Comparison of ENCODE assay signal across 16 cellular contexts in genomic region chr18:76819411-76820136, GRCh38. TPM values are rescaled to one million over a fixed set of nuclear protein-coding genes. Genes with fewer than 3 reads are reported as not detected.
A peak's percentile ranks its signal among the peaks of the same experiment; 100 is the strongest.
DNase-seq lines count a peak whose midpoint lies in the region; ATAC-seq and TF ChIP-seq lines count a peak whose summit lies in the region.
"Had no signal": no experiment of that assay in that cellular context is flagged by ENCODE, and none has a peak within 500 bp of the region (broad histone marks: within the 10 kb centered on the region; RNA-seq: fewer than 3 reads in every experiment).

No MANE protein-coding gene starts in this region.

- H3K36me3 Mint-ChIP-seq in endothelial cell (ENCODE audit: low read depth, unreplicated experiment): peaks cover 7% of the 10 kb centered on the region
- H3K36me3 Mint-ChIP-seq in type B pancreatic cell: peaks cover 14% of the 10 kb centered on the region

- H3K27ac ChIP-seq in right atrium auricular region: no peak overlapping the region
- H3K27ac ChIP-seq in PC-3 (ENCODE audit: low read length): no peak overlapping the region
- H3K27ac ChIP-seq: C4-2B, HL-60, left lung, pancreas, SJCRH30 had no signal

- BruUV-seq in PC-3 (replicated peaks; lab: Mats Ljungman, UMichigan): no TSS peak

- H3K4me3 ChIP-seq in right atrium auricular region: no peak overlapping the region
- peak overlapping the region; percentile 99 for H3K4me3 ChIP-seq in PC-3 (ENCODE audit: low read length)
- H3K4me3 ChIP-seq: pancreas, SJCRH30 had no signal

- H3K9me3 ChIP-seq in right atrium auricular region (no peaks in the 10 kb centered on the region), PC-3 (ENCODE audit: low read length) (no peaks in the 10 kb centered on the region)
- H3K9me3 ChIP-seq: left lung, pancreas, SJCRH30 had no signal

- H3K9me2 ChIP-seq in PC-3 (replicated peaks; ENCODE audit: low read length): no peaks in the 10 kb centered on the region

- peak overlapping the region; percentile 92 for H3K4me2 ChIP-seq in PC-3 (ENCODE audit: low read length)

- H2AFZ ChIP-seq in PC-3 (ENCODE audit: low read length): peak overlapping the region; percentile 52; the same call in 1 of the 2 replicates

- intact Hi-C loops in cardiac septum (cut with DNase I) (loop anchor here (10.0 kb wide), 2 partner anchors 335 to 1605 kb away; partner anchors contain the start of gene TSHZ1), PC-3 (cut with micrococcal nuclease) (loop anchor here (2.0 kb wide), 1 partner anchor 17 kb away; no protein-coding TSS in a partner anchor)

- peaks cover 0 to 34% of the 10 kb centered on the region in 2 donors for H3K4me1 ChIP-seq in right atrium auricular region
- H3K4me1 ChIP-seq in PC-3 (ENCODE audit: insufficient read depth, low read length): peaks cover 20% of the 10 kb centered on the region
- H3K4me1 ChIP-seq: SJCRH30 had no signal

- no peaks in the 10 kb centered on the region for H3K36me3 ChIP-seq in right atrium auricular region
- no peaks in the 10 kb centered on the region for H3K36me3 ChIP-seq in PC-3 (ENCODE audit: low read depth, low read length)
- H3K36me3 ChIP-seq: pancreas, SJCRH30 had no signal

- TF ChIP-seq CTCF in right atrium auricular region (IDR thresholded peaks at IDR 0.05) (no peak), PC-3 (conservative IDR thresholded peaks at IDR 0.05; ENCODE audit: low read depth, low read length) (no peak), endothelial cell (IDR thresholded peaks at IDR 0.05; ENCODE audit: unreplicated experiment) (no peak), type B pancreatic cell (conservative IDR thresholded peaks at IDR 0.05) (no peak)

- peaks cover 15% of the 10 kb centered on the region for H3K27me3 Mint-ChIP-seq in endothelial cell (ENCODE audit: unreplicated experiment)
- H3K27me3 Mint-ChIP-seq in type B pancreatic cell: no peaks in the 10 kb centered on the region

- POLR2A ChIA-PET in PC-3 (lab: Charles Lee; ENCODE audit: unreplicated experiment): interaction anchor here (0.7 kb wide), 1 partner anchor 279 kb away, joined by 4 read pairs; no protein-coding TSS in a partner anchor

- peak overlapping the region; percentile 99; the same call in 1 of the 2 replicates for H3K9ac ChIP-seq in PC-3 (ENCODE audit: low read length)

- CTCF ChIA-PET in PC-3 (lab: Charles Lee): no interaction called here

- H3K4me3 Mint-ChIP-seq in endothelial cell (ENCODE audit: unreplicated experiment): peak overlapping the region; percentile 4
- H3K4me3 Mint-ChIP-seq in type B pancreatic cell: peak overlapping the region; percentile 73

- H3K9me3 Mint-ChIP-seq in endothelial cell (ENCODE audit: unreplicated experiment): no peaks in the 10 kb centered on the region
- H3K9me3 Mint-ChIP-seq in type B pancreatic cell: no peaks in the 10 kb centered on the region
- H3K9me3 Mint-ChIP-seq: endodermal cell had no signal

- no peak overlapping the region for H3K27ac Mint-ChIP-seq in endothelial cell (ENCODE audit: unreplicated experiment)
- no peak overlapping the region for H3K27ac Mint-ChIP-seq in type B pancreatic cell
- H3K27ac Mint-ChIP-seq: endodermal cell had no signal

- H4K20me1 ChIP-seq in PC-3 (ENCODE audit: low read length): no peaks in the 10 kb centered on the region

- H3K79me2 ChIP-seq in PC-3 (ENCODE audit: low read length): peaks cover 58% of the 10 kb centered on the region

- DNase-seq in right atrium auricular region (ENCODE audit: low spot score): peak; percentile 53
- DNase-seq in cardiac septum (ENCODE audit: low spot score): no peak
- DNase-seq in PC-3: peak; percentile 32
- no peak for DNase-seq in endothelial cell (ENCODE audit: low spot score)
- peak; percentile 48 for DNase-seq in type B pancreatic cell (ENCODE audit: extremely low spot score, unreplicated experiment)
- no peak for DNase-seq in NCI-H446 (lab: John Stamatoyannopoulos, UW)
- no peak for DNase-seq in HPDE6-E6E7 (ENCODE audit: extremely low spot score)
- DNase-seq in anterior cingulate cortex (lab: John Stamatoyannopoulos, UW): no peak
- DNase-seq: activated CD4-positive, alpha-beta T cell treated with anti-CD3 and anti-CD28 coated beads, Interleukin-2, amount 50 U/mL, for 1 hour; endodermal cell; left lung; NCI-H1092; pancreas; SJCRH30 had no signal

- ATAC-seq in PC-3: no peak
- ATAC-seq: left lung, pancreas had no signal

- H3K27me3 ChIP-seq in right atrium auricular region: no peaks in the 10 kb centered on the region
- H3K27me3 ChIP-seq in PC-3 (ENCODE audit: low read length): no peaks in the 10 kb centered on the region
- H3K27me3 ChIP-seq: left lung, pancreas, SJCRH30 had no signal

- H3F3A ChIP-seq in PC-3 (ENCODE audit: low read length, unreplicated experiment): no peaks in the 10 kb centered on the region

- peaks cover 12% of the 10 kb centered on the region for H3K4me1 Mint-ChIP-seq in endothelial cell (ENCODE audit: unreplicated experiment)
- H3K4me1 Mint-ChIP-seq in type B pancreatic cell (ENCODE audit: unreplicated experiment): peaks cover 20% of the 10 kb centered on the region

RNA-seq across cellular contexts. Expression of gene ZNF236, which starts 2.8 kb away (rescaled TPM):
- total RNA-seq in right atrium auricular region (10 to 100 TPM; 11.0 to 12.7 TPM), cardiac septum (12.7 TPM), PC-3 (2014; rRNA removed) (7.7 and 8.8 TPM in 2 replicates), endothelial cell (ENCODE audit: unreplicated experiment) (19.4 TPM), type B pancreatic cell (ENCODE audit: low replicate concordance) (14.3 and 20.2 TPM in 2 replicates)

Comparison
In these comparisons a context has a peak if more than half of its experiments do, and no peak if none do; other contexts are left out.
1. DNase-seq: peak in right atrium auricular region (single experiment), PC-3 (single experiment) and type B pancreatic cell (single experiment); none in cardiac septum (single experiment), endothelial cell (single experiment), NCI-H446 (0 of 2), HPDE6-E6E7 (single experiment) and anterior cingulate cortex (0 of 58).